23 cellular contexts compared by ENCODE assay signal in genomic region chr2:57371186-57371585, GRCh38.
A peak's percentile ranks its signal among the peaks of the same experiment; 100 is the strongest.
DNase-seq lines count a peak whose midpoint lies in the region; ATAC-seq, FAIRE-seq and TF ChIP-seq lines count a peak whose summit lies in the region.
"Had no signal": no experiment of that assay in that cellular context is flagged by ENCODE, and none has a peak within 500 bp of the region (broad histone marks: within the 10 kb centered on the region; RNA-seq: fewer than 3 reads in every experiment).

No MANE protein-coding gene starts in this region.

- intact Hi-C loops in left ventricle myocardium inferior (cut with micrococcal nuclease) (no loop called here), left cardiac atrium (cut with DNase I) (no loop called here), testis (cut with DNase I; ENCODE audit: low total_unique reads) (no loop called here)

- H3K27ac ChIP-seq in left ventricle myocardium inferior (replicated peaks) (peak overlapping the region; percentile 7), astrocyte (ENCODE audit: low read depth, low read length) (no peak overlapping the region), mesenchymal stem cell (ENCODE audit: low read length, poor library complexity, severe bottlenecking) (peak overlapping the region; percentile 69), testis (no peak overlapping the region)
- H3K27ac ChIP-seq: cardiac muscle cell, lower lobe of right lung, right lobe of liver, RWPE1 had no signal

- WGBS in mesenchymal stem cell = 88% methylated on average over 2 of the region's 3 CpGs
- WGBS in testis, 2 donors = 38 to 51% methylated on average over 3 of the region's 3 CpGs

- H3K4me3 Mint-ChIP-seq in astrocyte (ENCODE audit: unreplicated experiment) = no peak overlapping the region
- H3K4me3 Mint-ChIP-seq: activated CD8-positive, alpha-beta T cell treated with anti-CD3 and anti-CD28 coated beads, Interleukin-2, amount 10 ng/mL, durations not matched to agents 7 days and 5 days; CD14-positive monocyte had no signal

- H3K23ac ChIP-seq in mesenchymal stem cell (ENCODE audit: low read length in 2 of 2) = no peak overlapping the region

- H3K9ac ChIP-seq in astrocyte (ENCODE audit: low read length) (no peak overlapping the region), mesenchymal stem cell (ENCODE audit: low read length) (no peak overlapping the region)

- H2BK120ac ChIP-seq in mesenchymal stem cell (ENCODE audit: low read depth, low read length) = no peak overlapping the region

- no peaks in the 10 kb centered on the region for H4K20me1 ChIP-seq in astrocyte (ENCODE audit: insufficient read depth, low read length)

- no peak overlapping the region for H3K4me2 ChIP-seq in astrocyte (ENCODE audit: low read length)
- peak overlapping the region; percentile 22 for H3K4me2 ChIP-seq in mesenchymal stem cell (ENCODE audit: low read length, poor library complexity, severe bottlenecking)

- no peak overlapping the region for H2BK15ac ChIP-seq in mesenchymal stem cell (ENCODE audit: low read depth, poor library complexity, severe bottlenecking)

- H2BK5ac ChIP-seq in mesenchymal stem cell (ENCODE audit: low read depth, low read length, poor library complexity, severe bottlenecking) = no peak overlapping the region

- H2BK12ac ChIP-seq in mesenchymal stem cell (ENCODE audit: low read length in 2 of 2) = no peak overlapping the region

- H4K8ac ChIP-seq in mesenchymal stem cell (ENCODE audit: low read length) = no peak overlapping the region

- H2AFZ ChIP-seq in astrocyte (ENCODE audit: low read depth, low read length) = no peak overlapping the region
- no peak overlapping the region for H2AFZ ChIP-seq in mesenchymal stem cell (ENCODE audit: low read depth, low read length)

- ATAC-seq in left cardiac atrium (no peak), HG03457 (IDR thresholded peaks at IDR 0.05; ENCODE audit: unreplicated experiment) (no peak)
- ATAC-seq: activated CD8-positive, alpha-beta T cell treated with anti-CD3 and anti-CD28 coated beads, Interleukin-2, amount 10 ng/mL, durations not matched to agents 7 days and 5 days; lower lobe of right lung; right lobe of liver had no signal

- FAIRE-seq in astrocyte (lab: Jason Lieb, UNC) = no peak

- no peak overlapping the region for H2AK5ac ChIP-seq in mesenchymal stem cell (ENCODE audit: low read length, severe bottlenecking)

- H3K4me1 Mint-ChIP-seq in astrocyte (ENCODE audit: low read depth, unreplicated experiment) = peaks cover 34% of the 10 kb centered on the region
- H3K4me1 Mint-ChIP-seq: CD14-positive monocyte had no signal

- H4K91ac ChIP-seq in mesenchymal stem cell (ENCODE audit: low read length) = no peak overlapping the region

- H3K36me3 Mint-ChIP-seq in astrocyte (ENCODE audit: low read depth, unreplicated experiment) = no peaks in the 10 kb centered on the region
- H3K36me3 Mint-ChIP-seq: CD14-positive monocyte had no signal

- H3K9me3 ChIP-seq in left ventricle myocardium inferior (replicated peaks) (peaks cover 9% of the 10 kb centered on the region), astrocyte (ENCODE audit: insufficient read depth, low read depth, low read length) (no peaks in the 10 kb centered on the region), mesenchymal stem cell (ENCODE audit: control insufficient read depth, low read length) (no peaks in the 10 kb centered on the region), testis (no peaks in the 10 kb centered on the region)
- H3K9me3 ChIP-seq: lower lobe of right lung, right lobe of liver had no signal

- H3K27me3 ChIP-seq in left ventricle myocardium inferior (ENCODE audit: low read depth) (no peaks in the 10 kb centered on the region), astrocyte (ENCODE audit: insufficient read depth, low read length) (no peaks in the 10 kb centered on the region), mesenchymal stem cell (ENCODE audit: control insufficient read depth in 1 of 2, insufficient read depth in 1 of 2, low read length in 2 of 2) (no peaks in the 10 kb centered on the region), testis (no peaks in the 10 kb centered on the region)
- H3K27me3 ChIP-seq: cardiac muscle cell, right lobe of liver had no signal

- TF ChIP-seq CTCF in left ventricle myocardium inferior (IDR thresholded peaks at IDR 0.05; ENCODE audit: borderline replicate concordance) (no peak), astrocyte (IDR thresholded peaks at IDR 0.05; ENCODE audit: insufficient read depth, low read depth, low read length) (no peak), testis (IDR thresholded peaks at IDR 0.05) (no peak)

- no peak overlapping the region for H3K14ac ChIP-seq in mesenchymal stem cell (ENCODE audit: low read length in 2 of 2)

- no peaks in the 10 kb centered on the region for H3K9me3 Mint-ChIP-seq in astrocyte (ENCODE audit: unreplicated experiment)

- H3K4me1 ChIP-seq in left ventricle myocardium inferior (no peaks in the 10 kb centered on the region), astrocyte (ENCODE audit: insufficient read depth, low read length) (no peaks in the 10 kb centered on the region), mesenchymal stem cell (ENCODE audit: control insufficient read depth, insufficient read depth, low read depth, low read length) (peaks cover 1% of the 10 kb centered on the region), testis (no peaks in the 10 kb centered on the region)
- H3K4me1 ChIP-seq: lower lobe of right lung, right lobe of liver had no signal

- TF ChIP-seq POLR2A in testis (IDR thresholded peaks at IDR 0.05) = no peak

- H3K4ac ChIP-seq in mesenchymal stem cell (ENCODE audit: low read depth in 1 of 2, low read length in 2 of 2) = no peak overlapping the region

- DNase-seq in left ventricle myocardium inferior (no peak), left cardiac atrium (no peak), astrocyte (ENCODE audit: low read depth) (peak; percentile 1), mesenchymal stem cell (no peak), testis (peak; percentile 26), NCI-H2171 (lab: John Stamatoyannopoulos, UW) (no peak)
- DNase-seq in effector CD4-positive, alpha-beta T cell = no peak
- DNase-seq: activated CD4-positive, CD25-positive, alpha-beta regulatory T cell treated with anti-CD3 and anti-CD28 coated beads, Interleukin-2, amount 50 U/mL, for 72 hours; activated CD8-positive, alpha-beta T cell treated with anti-CD3 and anti-CD28 coated beads, Interleukin-2, amount 10 ng/mL, durations not matched to agents 7 days and 5 days; activated naive CD4-positive, alpha-beta T cell; activated T-cell treated with anti-CD3 and anti-CD28 coated beads, Interleukin-2, amount 50 U/mL, for 1 hour; amniotic stem cell; dermis blood vessel endothelial cell; GOT3; lower lobe of right lung; NCI-H1436 treated with DMSO at 0.1 percent for 48 hours; NCI-H2171 treated with DMSO at 0.1 percent for 48 hours; NCI-H526; right lobe of liver had no signal

- H3K36me3 ChIP-seq in left ventricle myocardium inferior (no peaks in the 10 kb centered on the region), astrocyte (ENCODE audit: insufficient read depth, low read length) (no peaks in the 10 kb centered on the region), mesenchymal stem cell (ENCODE audit: control insufficient read depth in 1 of 2, insufficient read depth in 2 of 2, low read depth in 1 of 2, low read length in 2 of 2) (no peaks in the 10 kb centered on the region), testis (ENCODE audit: low read depth, missing control alignments) (no peaks in the 10 kb centered on the region)
- H3K36me3 ChIP-seq: cardiac muscle cell, lower lobe of right lung, right lobe of liver had no signal

- no peak overlapping the region for H3K4me3 ChIP-seq in left ventricle myocardium inferior
- no peak overlapping the region for H3K4me3 ChIP-seq in astrocyte (ENCODE audit: insufficient read depth, low read depth, low read length)
- no peak overlapping the region for H3K4me3 ChIP-seq in mesenchymal stem cell (ENCODE audit: insufficient read depth in 1 of 2, low read depth in 1 of 2, low read length in 2 of 2)
- H3K4me3 ChIP-seq in testis = no peak overlapping the region
- H3K4me3 ChIP-seq: cardiac muscle cell, lower lobe of right lung, right lobe of liver had no signal

- H3K79me2 ChIP-seq in astrocyte (ENCODE audit: insufficient read depth, low read length) = no peaks in the 10 kb centered on the region

- peak overlapping the region; percentile 34 for H3K27ac Mint-ChIP-seq in astrocyte (ENCODE audit: unreplicated experiment)
- H3K27ac Mint-ChIP-seq: activated CD8-positive, alpha-beta T cell treated with anti-CD3 and anti-CD28 coated beads, Interleukin-2, amount 10 ng/mL, durations not matched to agents 7 days and 5 days; CD14-positive monocyte had no signal

- no peaks in the 10 kb centered on the region for H3K27me3 Mint-ChIP-seq in astrocyte (ENCODE audit: low read depth, unreplicated experiment)

- no peak overlapping the region for H3K18ac ChIP-seq in mesenchymal stem cell (ENCODE audit: low read depth in 1 of 2, low read length in 2 of 2)

- no peaks in the 10 kb centered on the region for H3K79me1 ChIP-seq in mesenchymal stem cell (replicated peaks; ENCODE audit: low read length, poor library complexity, severe bottlenecking)

Comparison
In these comparisons a context has a peak if more than half of its experiments do, and no peak if none do; other contexts are left out.
1. DNase-seq: peak in astrocyte (single experiment) and testis (single experiment); none in left ventricle myocardium inferior (single experiment), left cardiac atrium (single experiment), mesenchymal stem cell (single experiment), effector CD4-positive, alpha-beta T cell (single experiment) and NCI-H2171 (single experiment).
2. H3K27ac ChIP-seq: peak in left ventricle myocardium inferior (single experiment) and mesenchymal stem cell (single experiment); none in astrocyte (single experiment) and testis (0 of 2).